1 cellular context compared by ENCODE assay signal in genomic region chr1:110879758-110880606, GRCh38.
TF ChIP-seq lines count a peak whose summit lies in the region.

No MANE protein-coding gene starts in this region.

TF ChIP-seq in K562, 482 proteins besides CTCF, POLR2A, EP300 and RAD21 (continued from another document and continues in another):
- TF ChIP-seq MYC (IDR thresholded peaks at IDR 0.05; ENCODE audit: low read depth, low read length) (peak; percentile 43; the same call in 1 of the 2 replicates), MYC (CRISPR knock-in tag; IDR thresholded peaks at IDR 0.05; ENCODE audit: borderline replicate concordance, low read depth) (no peak), ZFP36 (IDR thresholded peaks at IDR 0.05; ENCODE audit: low read depth, low read length, partially characterized antibody) (peak; percentile 3), CREB3L1 (IDR thresholded peaks at IDR 0.05; ENCODE audit: borderline replicate concordance, low read depth) (no peak; the same call in 1 of the 2 replicates), ZBTB43 (CRISPR knock-in tag; IDR thresholded peaks at IDR 0.05) (0 out of 2 replicates have a peak, but pooled peaks have one; percentile 8), NFE2 (IDR thresholded peaks at IDR 0.05; ENCODE audit: low read depth) (peak; percentile 88), NCOA1 (IDR thresholded peaks at IDR 0.05; ENCODE audit: low read depth) (peak; percentile 74), PPARD (CRISPR knock-in tag; IDR thresholded peaks at IDR 0.05) (no peak), ZC3H8 (IDR thresholded peaks at IDR 0.05) (no peak), FOXA1 (IDR thresholded peaks at IDR 0.05; ENCODE audit: borderline replicate concordance) (no peak), ZNF24 (IDR thresholded peaks at IDR 0.05) (no peak), PYGO2 (tag; IDR thresholded peaks at IDR 0.05) (0 out of 2 replicates have a peak, but pooled peaks have one; percentile 5), HDAC3 (IDR thresholded peaks at IDR 0.05; ENCODE audit: borderline replicate concordance, partially characterized antibody) (no peak), ZNF232 (CRISPR knock-in tag; IDR thresholded peaks at IDR 0.05) (no peak), NR2C1 (IDR thresholded peaks at IDR 0.05) (no peak), NR2C1 (tag; IDR thresholded peaks at IDR 0.05) (peak; percentile 58; the same call in 1 of the 2 replicates), SUPT5H (IDR thresholded peaks at IDR 0.05) (0 out of 2 replicates have a peak, but pooled peaks have one; percentile 40), ZHX1 (conservative IDR thresholded peaks at IDR 0.05; ENCODE audit: low read length) (peak; percentile 48; the same call in 1 of the 2 replicates), TBL1XR1 (IDR thresholded peaks at IDR 0.05; ENCODE audit: low read length in 2 of 2) (peak; percentile 45 to 83; a peak in 1 of 4 replicates), PHTF2 (CRISPR knock-in tag; IDR thresholded peaks at IDR 0.05) (no peak), NCOA4 (IDR thresholded peaks at IDR 0.05; ENCODE audit: partially characterized antibody) (no peak), FOXJ2 (tag; IDR thresholded peaks at IDR 0.05) (no peak), TAF9B (IDR thresholded peaks at IDR 0.05; ENCODE audit: partially characterized antibody) (peak; percentile 64), SREBF2 (CRISPR knock-in tag; IDR thresholded peaks at IDR 0.05) (no peak), TGIF2 (CRISPR knock-in tag; IDR thresholded peaks at IDR 0.05) (no peak), NFRKB (IDR thresholded peaks at IDR 0.05; ENCODE audit: low read depth) (peak; percentile 92), ZNF75A (CRISPR knock-in tag; IDR thresholded peaks at IDR 0.05) (no peak; the same call in 1 of the 2 replicates), NFIX (CRISPR knock-in tag; IDR thresholded peaks at IDR 0.05; ENCODE audit: low read depth) (no peak), TCF3 (CRISPR knock-in tag; IDR thresholded peaks at IDR 0.05) (peak; percentile 43; the same call in 1 of the 2 replicates), CHCHD3 (CRISPR knock-in tag; IDR thresholded peaks at IDR 0.05) (no peak), PTRF (tag; IDR thresholded peaks at IDR 0.05) (no peak), ETV6 (IDR thresholded peaks at IDR 0.05; ENCODE audit: borderline replicate concordance in 1 of 2, low read depth in 2 of 2, low read length in 1 of 2) (peak in 1 of 2 experiments; percentile 53; a peak in 2 of 4 replicates), ETV6 (CRISPR knock-in tag; IDR thresholded peaks at IDR 0.05; ENCODE audit: borderline replicate concordance) (no peak), HOXB6 (CRISPR knock-in tag; IDR thresholded peaks at IDR 0.05; ENCODE audit: borderline replicate concordance) (no peak), RBM39 (optimal IDR thresholded peaks at IDR 0.05; ENCODE audit: low read depth, low read length) (no peak), CCAR2 (IDR thresholded peaks at IDR 0.05; ENCODE audit: low read depth, low read length) (no peak), DIDO1 (tag; IDR thresholded peaks at IDR 0.05; ENCODE audit: low read depth) (0 out of 2 replicates have a peak, but pooled peaks have one; percentile 17), ELF2 (CRISPR knock-in tag; IDR thresholded peaks at IDR 0.05) (no peak), ID3 (CRISPR knock-in tag; IDR thresholded peaks at IDR 0.05) (no peak), ID3 (tag; IDR thresholded peaks at IDR 0.05) (peak; percentile 78), MBD1 (CRISPR knock-in tag; IDR thresholded peaks at IDR 0.05) (no peak), CXXC5 (CRISPR knock-in tag; IDR thresholded peaks at IDR 0.05) (peak; percentile 85), MAFG (tag; conservative IDR thresholded peaks at IDR 0.05) (peak; percentile 66), ARID3B (CRISPR knock-in tag; IDR thresholded peaks at IDR 0.05; ENCODE audit: borderline replicate concordance) (no peak), SMARCA5 (IDR thresholded peaks at IDR 0.05) (no peak; the same call in 1 of the 2 replicates), BRD4 (IDR thresholded peaks at IDR 0.05) (peak; percentile 13), PML (IDR thresholded peaks at IDR 0.05; ENCODE audit: low read length) (no peak), ZNF41 (CRISPR knock-in tag; conservative IDR thresholded peaks at IDR 0.05) (peak; percentile 70; the same call in 1 of the 2 replicates), DNMT1 (IDR thresholded peaks at IDR 0.05) (no peak), JUN (IDR thresholded peaks at IDR 0.05; ENCODE audit: borderline replicate concordance, low read depth, low read length) (peak; percentile 97), JUN (CRISPR knock-in tag; IDR thresholded peaks at IDR 0.05; ENCODE audit: borderline replicate concordance) (no peak; the same call in 1 of the 2 replicates), ZNF644 (tag; IDR thresholded peaks at IDR 0.05; ENCODE audit: low read depth) (0 out of 2 replicates have a peak, but pooled peaks have one; percentile 18), MEF2D (tag; conservative IDR thresholded peaks at IDR 0.05; ENCODE audit: low read depth) (no peak), GTF2E2 (tag; IDR thresholded peaks at IDR 0.05) (peak; percentile 91)
- TF ChIP-seq, protein P1, sequence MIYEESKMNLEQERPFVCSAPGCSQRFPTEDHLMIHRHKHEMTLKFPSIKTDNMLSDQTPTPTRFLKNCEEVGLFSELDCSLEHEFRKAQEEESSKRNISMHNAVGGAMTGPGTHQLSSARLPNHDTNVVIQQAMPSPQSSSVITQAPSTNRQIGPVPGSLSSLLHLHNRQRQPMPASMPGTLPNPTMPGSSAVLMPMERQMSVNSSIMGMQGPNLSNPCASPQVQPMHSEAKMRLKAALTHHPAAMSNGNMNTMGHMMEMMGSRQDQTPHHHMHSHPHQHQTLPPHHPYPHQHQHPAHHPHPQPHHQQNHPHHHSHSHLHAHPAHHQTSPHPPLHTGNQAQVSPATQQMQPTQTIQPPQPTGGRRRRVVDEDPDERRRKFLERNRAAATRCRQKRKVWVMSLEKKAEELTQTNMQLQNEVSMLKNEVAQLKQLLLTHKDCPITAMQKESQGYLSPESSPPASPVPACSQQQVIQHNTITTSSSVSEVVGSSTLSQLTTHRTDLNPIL (CRISPR knock-in tag; IDR thresholded peaks at IDR 0.05): no peak
- TF ChIP-seq, protein P2, sequence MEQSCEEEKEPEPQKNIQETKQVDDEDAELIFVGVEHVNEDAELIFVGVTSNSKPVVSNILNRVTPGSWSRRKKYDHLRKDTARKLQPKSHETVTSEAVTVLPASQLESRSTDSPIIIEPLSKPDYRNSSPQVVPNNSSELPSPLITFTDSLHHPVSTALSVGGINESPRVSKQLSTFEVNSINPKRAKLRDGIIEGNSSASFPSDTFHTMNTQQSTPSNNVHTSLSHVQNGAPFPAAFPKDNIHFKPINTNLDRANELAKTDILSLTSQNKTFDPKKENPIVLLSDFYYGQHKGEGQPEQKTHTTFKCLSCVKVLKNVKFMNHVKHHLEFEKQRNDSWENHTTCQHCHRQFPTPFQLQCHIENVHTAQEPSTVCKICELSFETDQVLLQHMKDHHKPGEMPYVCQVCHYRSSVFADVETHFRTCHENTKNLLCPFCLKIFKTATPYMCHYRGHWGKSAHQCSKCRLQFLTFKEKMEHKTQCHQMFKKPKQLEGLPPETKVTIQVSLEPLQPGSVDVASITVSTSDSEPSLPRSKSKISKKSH (CRISPR knock-in tag; IDR thresholded peaks at IDR 0.05): no peak
- TF ChIP-seq, protein P3, sequence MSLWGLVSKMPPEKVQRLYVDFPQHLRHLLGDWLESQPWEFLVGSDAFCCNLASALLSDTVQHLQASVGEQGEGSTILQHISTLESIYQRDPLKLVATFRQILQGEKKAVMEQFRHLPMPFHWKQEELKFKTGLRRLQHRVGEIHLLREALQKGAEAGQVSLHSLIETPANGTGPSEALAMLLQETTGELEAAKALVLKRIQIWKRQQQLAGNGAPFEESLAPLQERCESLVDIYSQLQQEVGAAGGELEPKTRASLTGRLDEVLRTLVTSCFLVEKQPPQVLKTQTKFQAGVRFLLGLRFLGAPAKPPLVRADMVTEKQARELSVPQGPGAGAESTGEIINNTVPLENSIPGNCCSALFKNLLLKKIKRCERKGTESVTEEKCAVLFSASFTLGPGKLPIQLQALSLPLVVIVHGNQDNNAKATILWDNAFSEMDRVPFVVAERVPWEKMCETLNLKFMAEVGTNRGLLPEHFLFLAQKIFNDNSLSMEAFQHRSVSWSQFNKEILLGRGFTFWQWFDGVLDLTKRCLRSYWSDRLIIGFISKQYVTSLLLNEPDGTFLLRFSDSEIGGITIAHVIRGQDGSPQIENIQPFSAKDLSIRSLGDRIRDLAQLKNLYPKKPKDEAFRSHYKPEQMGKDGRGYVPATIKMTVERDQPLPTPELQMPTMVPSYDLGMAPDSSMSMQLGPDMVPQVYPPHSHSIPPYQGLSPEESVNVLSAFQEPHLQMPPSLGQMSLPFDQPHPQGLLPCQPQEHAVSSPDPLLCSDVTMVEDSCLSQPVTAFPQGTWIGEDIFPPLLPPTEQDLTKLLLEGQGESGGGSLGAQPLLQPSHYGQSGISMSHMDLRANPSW (CRISPR knock-in tag; IDR thresholded peaks at IDR 0.05): no peak
- TF ChIP-seq, protein P4, sequence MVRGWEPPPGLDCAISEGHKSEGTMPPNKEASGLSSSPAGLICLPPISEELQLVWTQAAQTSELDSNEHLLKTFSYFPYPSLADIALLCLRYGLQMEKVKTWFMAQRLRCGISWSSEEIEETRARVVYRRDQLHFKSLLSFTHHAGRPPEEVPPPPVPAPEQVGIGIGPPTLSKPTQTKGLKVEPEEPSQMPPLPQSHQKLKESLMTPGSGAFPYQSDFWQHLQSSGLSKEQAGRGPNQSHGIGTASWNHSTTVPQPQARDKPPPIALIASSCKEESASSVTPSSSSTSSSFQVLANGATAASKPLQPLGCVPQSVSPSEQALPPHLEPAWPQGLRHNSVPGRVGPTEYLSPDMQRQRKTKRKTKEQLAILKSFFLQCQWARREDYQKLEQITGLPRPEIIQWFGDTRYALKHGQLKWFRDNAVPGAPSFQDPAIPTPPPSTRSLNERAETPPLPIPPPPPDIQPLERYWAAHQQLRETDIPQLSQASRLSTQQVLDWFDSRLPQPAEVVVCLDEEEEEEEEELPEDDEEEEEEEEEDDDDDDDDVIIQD (CRISPR knock-in tag; IDR thresholded peaks at IDR 0.05): no peak
